In genomic region chr1:91613594-91613993, GRCh38 we compare ENCODE assay signal across 22 cellular contexts.
A peak's percentile ranks its signal among the peaks of the same experiment; 100 is the strongest.
DNase-seq lines count a peak whose midpoint lies in the region; ATAC-seq, FAIRE-seq and TF ChIP-seq lines count a peak whose summit lies in the region.
"Had no signal": no experiment of that assay in that cellular context is flagged by ENCODE, and none has a peak within 500 bp of the region (broad histone marks: within the 10 kb centered on the region; RNA-seq: fewer than 3 reads in every experiment).

No MANE protein-coding gene starts in this region.

- CTCF ChIA-PET in A549 (lab: Yijun Ruan, JAX): interaction anchor here (1.5 kb wide), 1 partner anchor 35 kb away, joined by 4 read pairs; no protein-coding TSS in a partner anchor

- no peak overlapping the region for H3K9ac ChIP-seq in fibroblast of lung (ENCODE audit: insufficient read depth, low read length)

- H3K36me3 ChIP-seq in fibroblast of lung (ENCODE audit: control insufficient read depth, insufficient read depth, low read length) (no peaks in the 10 kb centered on the region), adrenal gland (replicated peaks in 1 of 2) (no peaks in the 10 kb centered on the region)
- H3K36me3 ChIP-seq: right lobe of liver, upper lobe of left lung had no signal

- POLR2A ChIA-PET in A549 (lab: Yijun Ruan, JAX): no interaction called here

- peak overlapping the region; percentile 67 to 93 for H3K27ac ChIP-seq in A549
- H3K27ac ChIP-seq in fibroblast of lung (ENCODE audit: insufficient read depth, low read length): no peak overlapping the region
- no peak overlapping the region for H3K27ac ChIP-seq in adrenal gland
- H3K27ac ChIP-seq: body of pancreas, epithelial cell of prostate, right lobe of liver, upper lobe of left lung had no signal

- H3K27me3 ChIP-seq in fibroblast of lung (ENCODE audit: control insufficient read depth, insufficient read depth, low read length) (no peaks in the 10 kb centered on the region), adrenal gland (no peaks in the 10 kb centered on the region)
- H3K27me3 ChIP-seq: body of pancreas, right lobe of liver, upper lobe of left lung had no signal

- H3K79me2 ChIP-seq in fibroblast of lung (ENCODE audit: control insufficient read depth, insufficient read depth, low read length): no peaks in the 10 kb centered on the region

- TF ChIP-seq EP300 in A549 (IDR thresholded peaks at IDR 0.05): no peak

- WGBS in A549 (ENCODE audit: missing lambda C conversion rate): 50% methylated on average over 1 of the region's 1 CpG
- WGBS in adrenal gland, 4 donors: 85 to 100% (median 99%) methylated on average over 1 of the region's 1 CpG

- ATAC-seq in A549 (peak; percentile 44 to 62; a peak in 4 of 6 replicates), Right ventricle myocardium inferior (no peak)
- ATAC-seq: body of pancreas, right lobe of liver had no signal

- intact Hi-C loops in Right ventricle myocardium inferior (cut with DNase I): no loop called here
- intact Hi-C loops in adrenal gland (cut with DNase I): no loop called here

- H2AFZ ChIP-seq in fibroblast of lung (ENCODE audit: low read length): peak overlapping the region; percentile 23

- no peak for TF ChIP-seq CTCF in A549 (IDR thresholded peaks at IDR 0.05)
- TF ChIP-seq CTCF in fibroblast of lung (conservative IDR thresholded peaks at IDR 0.05 in 1 of 2, IDR thresholded peaks at IDR 0.05 in 1 of 2; ENCODE audit: low read depth in 1 of 2, low read length in 2 of 2): no peak
- no peak for TF ChIP-seq CTCF in adrenal gland (IDR thresholded peaks at IDR 0.05)

- DNase-seq in A549 (ENCODE audit: low read depth in 1 of 2, low spot score in 1 of 2) (peak; percentile 25 to 88), H54 (ENCODE audit: insufficient read length, low spot score) (peak; percentile 26), NCI-H748 treated with DMSO at 0.1 percent for 48 hours (lab: John Stamatoyannopoulos, UW) (peak; percentile 7), fibroblast of lung (ENCODE audit: low read depth in 2 of 2) (peak in 1 of 2 donors; percentile 17), NCI-H2081 treated with DMSO at 0.1 percent for 48 hours (lab: John Stamatoyannopoulos, UW) (no peak), Right ventricle myocardium inferior (ENCODE audit: missing footprints) (no peak), adrenal gland (no peak)
- DNase-seq in stimulated activated CD4-positive, alpha-beta T cell treated with anti-CD3 and anti-CD28 coated beads, Interleukin-4, amount 100 ng/mL, for 24 hours: no peak
- DNase-seq: activated CD4-positive, alpha-beta memory T cell treated with anti-CD3 and anti-CD28 coated beads for 36 hours; activated T-cell treated with anti-CD3 and anti-CD28 coated beads, Interleukin-2, amount 50 U/mL, for 24 hours; body of pancreas; CD4-positive, alpha-beta T cell; dermis blood vessel endothelial cell; DND-41; H9; NCI-H1105 treated with DMSO at 0.1 percent for 48 hours; NCI-H2171 treated with DMSO at 0.1 percent for 48 hours; right lobe of liver; SIG-M5; stimulated activated naive CD4-positive, alpha-beta T cell; upper lobe of left lung had no signal

- no peaks in the 10 kb centered on the region for H4K20me1 ChIP-seq in fibroblast of lung (ENCODE audit: control insufficient read depth, extremely low read depth, insufficient read depth, low read length)

- H3K4me1 ChIP-seq in A549 (peaks cover 55% of the 10 kb centered on the region), fibroblast of lung (ENCODE audit: control insufficient read depth, extremely low read depth, insufficient read depth, low read length) (peaks cover 18% of the 10 kb centered on the region), adrenal gland (replicated peaks in 1 of 2) (peaks cover 8 to 9% of the 10 kb centered on the region in 2 donors)
- H3K4me1 ChIP-seq: right lobe of liver had no signal

- TF ChIP-seq POLR2A in A549 (IDR thresholded peaks at IDR 0.05; ENCODE audit: low read length) (no peak), H54 (IDR thresholded peaks at IDR 0.05; ENCODE audit: low read depth, low read length) (no peak), adrenal gland (IDR thresholded peaks at IDR 0.05) (no peak)

- TF ChIP-seq RAD21 in A549 (conservative IDR thresholded peaks at IDR 0.05 in 1 of 2, IDR thresholded peaks at IDR 0.05 in 1 of 2): no peak

- no peaks in the 10 kb centered on the region for H3K9me3 ChIP-seq in A549
- no peaks in the 10 kb centered on the region for H3K9me3 ChIP-seq in fibroblast of lung (ENCODE audit: control insufficient read depth, insufficient read depth, low read depth, low read length)
- H3K9me3 ChIP-seq in adrenal gland (replicated peaks in 1 of 3): no peaks in the 10 kb centered on the region
- H3K9me3 ChIP-seq: body of pancreas, right lobe of liver, upper lobe of left lung had no signal

- peak overlapping the region; percentile 35 for H3K4me2 ChIP-seq in A549
- no peak overlapping the region for H3K4me2 ChIP-seq in fibroblast of lung (ENCODE audit: extremely low read depth, insufficient read depth, low read length)

- FAIRE-seq in A549 (lab: Jason Lieb, UNC): no peak
- no peak for FAIRE-seq in H54 (lab: Jason Lieb, UNC)

- H3K4me3 ChIP-seq in A549 (no peak overlapping the region), fibroblast of lung (replicated peaks in 1 of 4; ENCODE audit: control extremely low read depth in 1 of 4, insufficient read depth in 1 of 4, low read depth in 3 of 4, low read length in 4 of 4) (no peak overlapping the region), adrenal gland (no peak overlapping the region)
- H3K4me3 ChIP-seq: body of pancreas, right lobe of liver, upper lobe of left lung had no signal

TF ChIP-seq in A549, 52 proteins besides CTCF, POLR2A, EP300 and RAD21:
- peak; percentile 83 for TF ChIP-seq MAX (IDR thresholded peaks at IDR 0.05)
- TF ChIP-seq HEYL (CRISPR knock-in tag; IDR thresholded peaks at IDR 0.05): 0 out of 2 replicates have a peak, but pooled peaks have one; percentile 30
- TF ChIP-seq SREBF2 (IDR thresholded peaks at IDR 0.05): no peak

Comparison
In these comparisons a context has a peak if more than half of its experiments do, and no peak if none do; other contexts are left out.
1. DNase-seq: peak in A549 (2 of 2), H54 (single experiment) and NCI-H748 treated with DMSO at 0.1 percent for 48 hours (single experiment); none in stimulated activated CD4-positive, alpha-beta T cell treated with anti-CD3 and anti-CD28 coated beads, Interleukin-4, amount 100 ng/mL, for 24 hours (single experiment), NCI-H2081 treated with DMSO at 0.1 percent for 48 hours (single experiment), Right ventricle myocardium inferior (single experiment) and adrenal gland (0 of 7).
2. H3K27ac ChIP-seq: peak in A549 (2 of 2); none in fibroblast of lung (single experiment) and adrenal gland (0 of 5).